In the genomic region with DNA sequence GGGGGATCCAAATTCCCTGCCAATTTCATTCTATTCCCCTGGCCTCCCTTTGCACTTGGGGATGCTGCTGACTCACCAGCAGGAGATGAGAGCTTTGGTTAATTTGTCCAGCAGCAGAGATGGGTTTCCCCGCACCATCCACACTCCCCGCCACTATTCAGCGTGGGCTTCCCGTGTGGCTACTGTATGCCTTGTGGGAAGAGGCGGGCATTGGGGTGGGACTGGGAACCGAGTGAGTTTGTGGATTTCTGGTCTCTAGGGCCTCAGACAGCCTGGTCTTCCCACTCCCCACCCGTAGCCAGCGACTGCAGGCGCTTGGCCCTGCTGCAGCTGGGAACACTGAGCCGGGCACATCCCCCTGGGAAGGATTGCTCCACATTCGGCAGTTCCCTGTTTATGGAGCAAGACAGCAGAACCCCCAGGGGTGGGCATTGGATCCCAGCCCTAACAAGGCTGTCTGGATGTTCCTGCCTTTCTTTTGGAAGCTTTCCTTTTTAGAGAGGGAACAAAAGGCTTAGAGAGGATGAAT, we compare ENCODE assay signal across 12 cellular contexts. TPM values are rescaled to one million over a fixed set of nuclear protein-coding genes. Genes with fewer than 3 reads are reported as not detected.
DNase-seq lines count a peak whose midpoint lies in the region; ATAC-seq and TF ChIP-seq lines count a peak whose summit lies in the region.
"Had no signal": no experiment of that assay in that cellular context is flagged by ENCODE, and none has a peak within 500 bp of the region (broad histone marks: within the 10 kb centered on the region; RNA-seq: fewer than 3 reads in every experiment).

No MANE protein-coding gene starts in this region.

- peaks cover 22% of the 10 kb centered on the region for H3K4me1 ChIP-seq in body of pancreas

- intact Hi-C loops in body of pancreas (cut with DNase I) (no loop called here), left cardiac atrium (cut with DNase I) (no loop called here), sciatic nerve (cut with DNase I) (no loop called here)

- H3K4me3 ChIP-seq in body of pancreas: no peak overlapping the region

- no peaks in the 10 kb centered on the region for H3K9me3 ChIP-seq in body of pancreas

- ATAC-seq in body of pancreas (no peak), left cardiac atrium (peak; percentile 50 to 72), sciatic nerve (peak; percentile 91), HG03521 (IDR thresholded peaks at IDR 0.05; ENCODE audit: unreplicated experiment) (no peak)

- peak overlapping the region in 3 of 4 donors; percentile 63 to 77 (median 68) for H3K27ac ChIP-seq in body of pancreas

- H3K36me3 ChIP-seq in body of pancreas (replicated peaks in 1 of 2; ENCODE audit: insufficient read depth in 1 of 2, low read depth in 2 of 2): no peaks in the 10 kb centered on the region

- 68 to 69% methylated on average over 5 to 11 of the region's 11 CpGs for WGBS in body of pancreas, 2 donors

- no peak for TF ChIP-seq POLR2A in body of pancreas (IDR thresholded peaks at IDR 0.05)

- TF ChIP-seq CTCF in body of pancreas (IDR thresholded peaks at IDR 0.05): no peak

- H3K27me3 ChIP-seq in body of pancreas: no peaks in the 10 kb centered on the region

- DNase-seq in D341Med (ENCODE audit: low spot score) (peak; percentile 24), body of pancreas (no peak), left cardiac atrium (peak; percentile 73), sciatic nerve (ENCODE audit: low spot score) (peak; percentile 76), NCI-H1092 treated with DMSO at 0.1 percent for 48 hours (lab: John Stamatoyannopoulos, UW) (no peak), DMS53 treated with DMSO at 0.1 percent for 48 hours (lab: John Stamatoyannopoulos, UW; ENCODE audit: unreplicated experiment) (no peak), NCI-H1694 (lab: John Stamatoyannopoulos, UW) (no peak)
- DNase-seq: activated CD8-positive, alpha-beta memory T cell treated with anti-CD3 and anti-CD28 coated beads, Interleukin-2, amount 50 U/mL, for 48 hours had no signal

RNA-seq across cellular contexts. Expression of a gene that starts 23.4 kb away (rescaled TPM):
- total RNA-seq in body of pancreas (10 to 100 TPM; 24.9 to 79.8 TPM), left cardiac atrium (10 to 100 TPM; 18.2 to 20.7 TPM), sciatic nerve (65.1 TPM)

RNA-seq across cellular contexts. Expression of a gene that starts 29.4 kb away (rescaled TPM):
- total RNA-seq in body of pancreas (not detected), left cardiac atrium (not detected), sciatic nerve (not detected)
- total RNA-seq: NCI-H460; osteocyte; T-helper 1 cell treated with Interleukin-12 subunit alpha and Interleukin-12 subunit beta and Interleukin-4 antibody, amounts not matched to agents 30 ng/mL and 1 ng/mL, for 36 hours had no signal

Comparison
In these comparisons a context has a peak if more than half of its experiments do, and no peak if none do; other contexts are left out.
1. DNase-seq: peak in D341Med (single experiment), left cardiac atrium (single experiment) and sciatic nerve (single experiment); none in body of pancreas (0 of 4), NCI-H1092 treated with DMSO at 0.1 percent for 48 hours (single experiment), DMS53 treated with DMSO at 0.1 percent for 48 hours (single experiment) and NCI-H1694 (single experiment).
2. ATAC-seq: peak in left cardiac atrium (2 of 2) and sciatic nerve (single experiment); none in body of pancreas (single experiment) and HG03521 (single experiment).